Comparison of ENCODE assay signal across 36 cellular contexts in genomic region chr2:222351035-222351434, GRCh38. TPM values are rescaled to one million over a fixed set of nuclear protein-coding genes. Genes with fewer than 3 reads are reported as not detected.
"Had no signal": no experiment of that assay in that cellular context is flagged by ENCODE, and none has a peak within 500 bp of the region (broad histone marks: within the 10 kb centered on the region; RNA-seq: fewer than 3 reads in every experiment).

No MANE protein-coding gene starts in this region.

- FAIRE-seq: astrocyte, TTC549 had no signal

- H3K27me3 ChIP-seq: adrenal gland, body of pancreas, brain microvascular endothelial cell, breast epithelium had no signal

- H3K27ac ChIP-seq: adrenal gland, body of pancreas, brain microvascular endothelial cell, breast epithelium, VCaP had no signal

- H3K4me3 ChIP-seq: adrenal gland, body of pancreas, breast epithelium had no signal

- DNase-seq: activated B cell treated with CpG ODN at 0.5 μM for 24 hours; activated CD4-positive, alpha-beta memory T cell treated with anti-CD3 and anti-CD28 coated beads for 36 hours; activated CD4-positive, alpha-beta T cell treated with anti-CD3 and anti-CD28 coated beads for 4 hours; activated CD4-positive, alpha-beta T cell treated with anti-CD3 and anti-CD28 coated beads, Interleukin-2, amount 10 ng/mL, durations not matched to agents 24 days and 14 days; activated CD4-positive, alpha-beta T cell treated with anti-CD3 and anti-CD28 coated beads, Interleukin-2, amount 50 U/mL, for 1 hour; activated CD4-positive, alpha-beta T cell treated with anti-CD3 and anti-CD28 coated beads, Interleukin-2, amount 50 U/mL, for 4 hours; activated CD4-positive, CD25-positive, alpha-beta regulatory T cell treated with anti-CD3 and anti-CD28 coated beads, Interleukin-2, amount 50 U/mL, for 72 hours; activated CD8-positive, alpha-beta memory T cell treated with anti-CD3 and anti-CD28 coated beads, Interleukin-2, amount 50 U/mL, for 4 hours; activated CD8-positive, alpha-beta T cell treated with anti-CD3 and anti-CD28 coated beads for 36 hours; activated effector memory CD4-positive, alpha-beta T cell treated with anti-CD3 and anti-CD28 coated beads, Interleukin-2, amount 50 U/mL, for 16 hours; activated gamma-delta T cell treated with Interleukin-2 at 50 U/mL for 16 hours; activated naive CD4-positive, alpha-beta T cell; activated naive CD4-positive, alpha-beta T cell treated with anti-CD3 and anti-CD28 coated beads for 36 hours; activated naive CD4-positive, alpha-beta T cell treated with anti-CD3 and anti-CD28 coated beads, Interleukin-2, amount 50 U/mL, for 16 hours; activated naive CD8-positive, alpha-beta T cell treated with anti-CD3 and anti-CD28 coated beads for 36 hours; activated T-cell treated with anti-CD3 and anti-CD28 coated beads for 4 hours; activated T-cell treated with anti-CD3 and anti-CD28 coated beads, Interleukin-2, amount 50 U/mL, for 1 hour; activated T-cell treated with anti-CD3 and anti-CD28 coated beads, Interleukin-2, amount 50 U/mL, for 4 hours; activated T-cell treated with anti-CD3 and anti-CD28 coated beads, Interleukin-2, amount 50 U/mL, for 72 hours; adrenal gland; amniotic stem cell; aorta; body of pancreas; brain microvascular endothelial cell; central memory CD4-positive, alpha-beta T cell; T-helper 17 cell had no signal

- ATAC-seq: activated CD8-positive, alpha-beta T cell treated with anti-CD3 and anti-CD28 coated beads for 36 hours; activated naive CD4-positive, alpha-beta T cell treated with anti-CD3 and anti-CD28 coated beads, Interleukin-2, amount 50 U/mL, for 72 hours; activated T-cell treated with anti-CD3 and anti-CD28 coated beads, Interleukin-2, amount 50 U/mL, for 4 hours; activated T-cell treated with anti-CD3 and anti-CD28 coated beads, Interleukin-2, amount 50 U/mL, for 72 hours; activated T-helper 17 cell treated with anti-CD3 and anti-CD28 coated beads, Interleukin-2, amount 50 U/mL, for 72 hours; body of pancreas; T-helper 17 cell had no signal

- H3K36me3 ChIP-seq: adrenal gland, brain microvascular endothelial cell, breast epithelium had no signal

- H3K4me1 ChIP-seq: adrenal gland, body of pancreas, breast epithelium had no signal

RNA-seq across cellular contexts. Expression of gene PAX3, which starts 52.2 kb away (rescaled TPM):
- total RNA-seq: activated B cell treated with CpG ODN at 0.5 μM for 24 hours; activated CD4-positive, alpha-beta memory T cell treated with anti-CD3 and anti-CD28 coated beads for 36 hours; activated CD4-positive, alpha-beta T cell treated with anti-CD3 and anti-CD28 coated beads, Interleukin-2, amount 10 ng/mL, durations not matched to agents 24 days and 14 days; activated CD8-positive, alpha-beta memory T cell treated with anti-CD3 and anti-CD28 coated beads for 36 hours; activated CD8-positive, alpha-beta T cell treated with anti-CD3 and anti-CD28 coated beads for 36 hours; activated naive CD4-positive, alpha-beta T cell treated with anti-CD3 and anti-CD28 coated beads for 36 hours; activated naive CD4-positive, alpha-beta T cell treated with anti-CD3 and anti-CD28 coated beads, Interleukin-2, amount 50 U/mL, for 72 hours; activated naive CD8-positive, alpha-beta T cell treated with anti-CD3 and anti-CD28 coated beads for 36 hours; activated T-cell treated with anti-CD3 and anti-CD28 coated beads, Interleukin-2, amount 50 U/mL, for 4 hours; activated T-cell treated with anti-CD3 and anti-CD28 coated beads, Interleukin-2, amount 50 U/mL, for 72 hours; activated T-helper 1 cell treated with anti-CD3 and anti-CD28 coated beads, Interleukin-12 subunit alpha, Interleukin-12 subunit beta, Interleukin-2, Interleukin-4 antibody, amounts not matched to agents 30 ng/mL and 10 ng/mL and 1 ng/mL, durations not matched to agents 14 hours and 24 hours and 36 hours; activated T-helper 17 cell treated with anti-CD3 and anti-CD28 coated beads, Interleukin-2, amount 50 U/mL, for 72 hours; adrenal gland; astrocyte; body of pancreas; T-helper 1 cell treated with Interleukin-12 subunit alpha and Interleukin-12 subunit beta and Interleukin-4 antibody, amounts not matched to agents 30 ng/mL and 1 ng/mL, for 36 hours; T-helper 17 cell; T-helper 2 cell treated with Interferon-gamma antibody and Interleukin-4, amounts not matched to agents 100 ng/mL and 5 ng/mL, for 36 hours had no signal
- polyA plus RNA-seq: adrenal gland, aorta had no signal
